43 cellular contexts compared by ENCODE assay signal in the genomic region with DNA sequence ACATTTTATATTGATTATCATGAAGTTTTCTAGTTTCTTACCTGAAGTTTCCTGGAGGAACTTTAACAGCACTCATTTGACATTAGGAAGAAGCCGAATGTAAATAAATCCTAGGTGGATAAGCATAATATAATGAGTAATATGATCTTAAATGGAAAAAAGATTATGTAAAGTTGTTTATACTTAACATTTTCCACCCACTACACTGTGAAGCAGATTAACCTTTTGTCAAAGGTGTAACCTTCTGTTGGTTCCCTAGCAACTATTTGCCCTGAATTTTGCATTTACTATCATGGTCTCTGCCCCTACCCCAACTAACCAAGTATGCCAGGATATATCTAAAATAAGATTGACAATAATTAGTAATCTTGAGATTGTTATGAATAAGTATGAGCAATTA. TPM values are rescaled to one million over a fixed set of nuclear protein-coding genes. Genes with fewer than 3 reads are reported as not detected.
"Had no signal": no experiment of that assay in that cellular context is flagged by ENCODE, and none has a peak within 500 bp of the region (broad histone marks: within the 10 kb centered on the region; RNA-seq: fewer than 3 reads in every experiment).

Gene UGT2A1, minus strand, starts transcription at position 101 of the 400 bp plus-strand sequence. CDS start 5,603 bp downstream, outside the sequence.

- H3K27ac Mint-ChIP-seq: activated naive CD4-positive, alpha-beta T cell treated with anti-CD3 and anti-CD28 coated beads for 36 hours; activated naive CD4-positive, alpha-beta T cell treated with anti-CD3 and anti-CD28 coated beads, Interleukin-2, amount 10 ng/mL, durations not matched to agents 7 days and 5 days; activated naive CD4-positive, alpha-beta T cell treated with anti-CD3 and anti-CD28 coated beads, Interleukin-2, amount 50 U/mL, for 24 hours; activated naive CD4-positive, alpha-beta T cell treated with anti-CD3 and anti-CD28 coated beads, Interleukin-2, amount 50 U/mL, for 72 hours; activated naive CD8-positive, alpha-beta T cell; activated naive CD8-positive, alpha-beta T cell treated with anti-CD3 and anti-CD28 coated beads for 36 hours; activated naive CD8-positive, alpha-beta T cell treated with anti-CD3 and anti-CD28 coated beads, Interleukin-2, amount 10 ng/mL, durations not matched to agents 7 days and 5 days; activated naive CD8-positive, alpha-beta T cell treated with anti-CD3 and anti-CD28 coated beads, Interleukin-2, amount 50 U/mL, for 24 hours; activated T-cell treated with anti-CD3 and anti-CD28 coated beads, Interleukin-2, amount 50 U/mL, for 24 hours; activated T-cell treated with anti-CD3 and anti-CD28 coated beads, Interleukin-2, amount 50 U/mL, for 72 hours; activated T-helper 1 cell treated with anti-CD3 and anti-CD28 coated beads, Interleukin-12 subunit alpha, Interleukin-12 subunit beta, Interleukin-2, Interleukin-4 antibody, amounts not matched to agents 30 ng/mL and 10 ng/mL and 1 ng/mL, durations not matched to agents 14 hours and 24 hours and 36 hours; activated T-helper 17 cell treated with anti-CD3 and anti-CD28 coated beads, Interleukin-2, amount 50 U/mL, for 72 hours; activated T-helper 2 cell treated with anti-CD3 and anti-CD28 coated beads, Interferon-gamma antibody, Interleukin-2, Interleukin-4, amounts not matched to agents 10 μg/mL and 5 μg/mL and 100 μg/mL, durations not matched to agents 14 hours and 24 hours and 36 hours; brain had no signal

- H3K4me3 ChIP-seq: adrenal gland, ascending aorta, body of pancreas, breast epithelium, cardiac muscle cell had no signal

- H3K36me3 ChIP-seq: adrenal gland, ascending aorta, brain microvascular endothelial cell, breast epithelium, cardiac muscle cell had no signal

- H3K9me3 Mint-ChIP-seq: activated naive CD4-positive, alpha-beta T cell treated with anti-CD3 and anti-CD28 coated beads for 36 hours; activated naive CD4-positive, alpha-beta T cell treated with anti-CD3 and anti-CD28 coated beads, Interleukin-2, amount 10 ng/mL, durations not matched to agents 7 days and 5 days; activated naive CD4-positive, alpha-beta T cell treated with anti-CD3 and anti-CD28 coated beads, Interleukin-2, amount 50 U/mL, for 24 hours; activated naive CD4-positive, alpha-beta T cell treated with anti-CD3 and anti-CD28 coated beads, Interleukin-2, amount 50 U/mL, for 72 hours; activated naive CD8-positive, alpha-beta T cell treated with anti-CD3 and anti-CD28 coated beads for 36 hours; activated naive CD8-positive, alpha-beta T cell treated with anti-CD3 and anti-CD28 coated beads, Interleukin-2, amount 10 ng/mL, durations not matched to agents 7 days and 5 days; activated naive CD8-positive, alpha-beta T cell treated with anti-CD3 and anti-CD28 coated beads, Interleukin-2, amount 50 U/mL, for 24 hours; activated T-cell treated with anti-CD3 and anti-CD28 coated beads, Interleukin-2, amount 50 U/mL, for 24 hours; activated T-cell treated with anti-CD3 and anti-CD28 coated beads, Interleukin-2, amount 50 U/mL, for 4 hours; activated T-cell treated with anti-CD3 and anti-CD28 coated beads, Interleukin-2, amount 50 U/mL, for 72 hours; activated T-helper 1 cell treated with anti-CD3 and anti-CD28 coated beads, Interleukin-12 subunit alpha, Interleukin-12 subunit beta, Interleukin-2, Interleukin-4 antibody, amounts not matched to agents 30 ng/mL and 10 ng/mL and 1 ng/mL, durations not matched to agents 14 hours and 24 hours and 36 hours; activated T-helper 17 cell treated with anti-CD3 and anti-CD28 coated beads, Interleukin-2, amount 50 U/mL, for 72 hours; activated T-helper 2 cell treated with anti-CD3 and anti-CD28 coated beads, Interferon-gamma antibody, Interleukin-2, Interleukin-4, amounts not matched to agents 10 μg/mL and 5 μg/mL and 100 μg/mL, durations not matched to agents 14 hours and 24 hours and 36 hours; brain had no signal

- H3K27me3 ChIP-seq: adrenal gland, ascending aorta, body of pancreas, brain microvascular endothelial cell, breast epithelium, cardiac muscle cell had no signal

- H3K4me1 Mint-ChIP-seq: activated naive CD4-positive, alpha-beta T cell treated with anti-CD3 and anti-CD28 coated beads, Interleukin-2, amount 10 ng/mL, durations not matched to agents 7 days and 5 days; activated naive CD4-positive, alpha-beta T cell treated with anti-CD3 and anti-CD28 coated beads, Interleukin-2, amount 50 U/mL, for 24 hours; activated naive CD8-positive, alpha-beta T cell treated with anti-CD3 and anti-CD28 coated beads for 36 hours; activated naive CD8-positive, alpha-beta T cell treated with anti-CD3 and anti-CD28 coated beads, Interleukin-2, amount 10 ng/mL, durations not matched to agents 7 days and 5 days; activated naive CD8-positive, alpha-beta T cell treated with anti-CD3 and anti-CD28 coated beads, Interleukin-2, amount 50 U/mL, for 24 hours; activated T-helper 17 cell treated with anti-CD3 and anti-CD28 coated beads, Interleukin-2, amount 50 U/mL, for 72 hours; central memory CD8-positive, alpha-beta T cell had no signal

- DNase-seq: activated effector memory CD4-positive, alpha-beta T cell treated with anti-CD3 and anti-CD28 coated beads, Interleukin-2, amount 50 U/mL, for 16 hours; activated effector memory CD4-positive, alpha-beta T cell treated with Interleukin-2 at 50 U/mL for 16 hours; activated gamma-delta T cell; activated gamma-delta T cell treated with Interleukin-2 at 50 U/mL for 16 hours; activated naive CD4-positive, alpha-beta T cell; activated naive CD4-positive, alpha-beta T cell treated with anti-CD3 and anti-CD28 coated beads for 36 hours; activated naive CD4-positive, alpha-beta T cell treated with anti-CD3 and anti-CD28 coated beads, Interleukin-2, amount 10 ng/mL, durations not matched to agents 7 days and 5 days; activated naive CD4-positive, alpha-beta T cell treated with anti-CD3 and anti-CD28 coated beads, Interleukin-2, amount 50 U/mL, for 16 hours; activated naive CD4-positive, alpha-beta T cell treated with Interleukin-2 at 50 U/mL for 16 hours; activated naive CD8-positive, alpha-beta T cell treated with anti-CD3 and anti-CD28 coated beads for 36 hours; activated naive CD8-positive, alpha-beta T cell treated with anti-CD3 and anti-CD28 coated beads, Interleukin-2, amount 10 ng/mL, durations not matched to agents 7 days and 5 days; activated naive CD8-positive, alpha-beta T cell treated with anti-CD3 and anti-CD28 coated beads, Interleukin-2, amount 50 U/mL, for 24 hours; activated T-cell treated with anti-CD3 and anti-CD28 coated beads, Interleukin-2, amount 50 U/mL, for 24 hours; activated T-cell treated with anti-CD3 and anti-CD28 coated beads, Interleukin-2, amount 50 U/mL, for 4 hours; activated T-cell treated with anti-CD3 and anti-CD28 coated beads, Interleukin-2, amount 50 U/mL, for 48 hours; activated T-cell treated with anti-CD3 and anti-CD28 coated beads, Interleukin-2, amount 50 U/mL, for 72 hours; adrenal gland; amniotic stem cell; amygdala; anterior cingulate cortex; aorta; body of pancreas; brain microvascular endothelial cell; caudate nucleus; central memory CD4-positive, alpha-beta T cell; cerebellar nuclear complex had no signal

- H3K4me1 ChIP-seq: adrenal gland, ascending aorta, body of pancreas, breast epithelium had no signal

- H3K36me3 Mint-ChIP-seq: activated naive CD4-positive, alpha-beta T cell treated with anti-CD3 and anti-CD28 coated beads, Interleukin-2, amount 10 ng/mL, durations not matched to agents 7 days and 5 days; activated naive CD4-positive, alpha-beta T cell treated with anti-CD3 and anti-CD28 coated beads, Interleukin-2, amount 50 U/mL, for 24 hours; activated naive CD4-positive, alpha-beta T cell treated with anti-CD3 and anti-CD28 coated beads, Interleukin-2, amount 50 U/mL, for 72 hours; activated naive CD8-positive, alpha-beta T cell; activated naive CD8-positive, alpha-beta T cell treated with anti-CD3 and anti-CD28 coated beads for 36 hours; activated naive CD8-positive, alpha-beta T cell treated with anti-CD3 and anti-CD28 coated beads, Interleukin-2, amount 10 ng/mL, durations not matched to agents 7 days and 5 days; brain had no signal

- H3K27me3 Mint-ChIP-seq: activated naive CD4-positive, alpha-beta T cell treated with anti-CD3 and anti-CD28 coated beads, Interleukin-2, amount 10 ng/mL, durations not matched to agents 7 days and 5 days; activated naive CD4-positive, alpha-beta T cell treated with anti-CD3 and anti-CD28 coated beads, Interleukin-2, amount 50 U/mL, for 24 hours; activated naive CD8-positive, alpha-beta T cell; activated naive CD8-positive, alpha-beta T cell treated with anti-CD3 and anti-CD28 coated beads for 36 hours; activated naive CD8-positive, alpha-beta T cell treated with anti-CD3 and anti-CD28 coated beads, Interleukin-2, amount 50 U/mL, for 24 hours; activated T-cell treated with anti-CD3 and anti-CD28 coated beads, Interleukin-2, amount 50 U/mL, for 24 hours; activated T-helper 17 cell treated with anti-CD3 and anti-CD28 coated beads, Interleukin-2, amount 50 U/mL, for 72 hours; central memory CD8-positive, alpha-beta T cell had no signal

- H3K4me3 Mint-ChIP-seq: activated naive CD4-positive, alpha-beta T cell treated with anti-CD3 and anti-CD28 coated beads for 36 hours; activated naive CD4-positive, alpha-beta T cell treated with anti-CD3 and anti-CD28 coated beads, Interleukin-2, amount 10 ng/mL, durations not matched to agents 7 days and 5 days; activated naive CD4-positive, alpha-beta T cell treated with anti-CD3 and anti-CD28 coated beads, Interleukin-2, amount 50 U/mL, for 24 hours; activated naive CD8-positive, alpha-beta T cell; activated naive CD8-positive, alpha-beta T cell treated with anti-CD3 and anti-CD28 coated beads for 36 hours; activated naive CD8-positive, alpha-beta T cell treated with anti-CD3 and anti-CD28 coated beads, Interleukin-2, amount 10 ng/mL, durations not matched to agents 7 days and 5 days; activated naive CD8-positive, alpha-beta T cell treated with anti-CD3 and anti-CD28 coated beads, Interleukin-2, amount 50 U/mL, for 24 hours; activated T-cell treated with anti-CD3 and anti-CD28 coated beads, Interleukin-2, amount 50 U/mL, for 24 hours; activated T-cell treated with anti-CD3 and anti-CD28 coated beads, Interleukin-2, amount 50 U/mL, for 4 hours; activated T-cell treated with anti-CD3 and anti-CD28 coated beads, Interleukin-2, amount 50 U/mL, for 72 hours; activated T-helper 1 cell treated with anti-CD3 and anti-CD28 coated beads, Interleukin-12 subunit alpha, Interleukin-12 subunit beta, Interleukin-2, Interleukin-4 antibody, amounts not matched to agents 30 ng/mL and 10 ng/mL and 1 ng/mL, durations not matched to agents 14 hours and 24 hours and 36 hours; activated T-helper 17 cell treated with anti-CD3 and anti-CD28 coated beads, Interleukin-2, amount 50 U/mL, for 72 hours; brain; central memory CD8-positive, alpha-beta T cell had no signal

- H3K27ac ChIP-seq: adrenal gland, ascending aorta, body of pancreas, brain microvascular endothelial cell, breast epithelium, cardiac muscle cell had no signal

- H3K9me3 ChIP-seq: adrenal gland, ascending aorta, body of pancreas, breast epithelium had no signal

RNA-seq across cellular contexts. Expression of gene UGT2A1, which starts in this region (rescaled TPM):
- total RNA-seq: activated naive CD4-positive, alpha-beta T cell treated with anti-CD3 and anti-CD28 coated beads for 36 hours; activated naive CD4-positive, alpha-beta T cell treated with anti-CD3 and anti-CD28 coated beads, Interleukin-2, amount 50 U/mL, for 72 hours; activated naive CD8-positive, alpha-beta T cell treated with anti-CD3 and anti-CD28 coated beads for 36 hours; activated naive CD8-positive, alpha-beta T cell treated with anti-CD3 and anti-CD28 coated beads, Interleukin-2, amount 10 ng/mL, durations not matched to agents 7 days and 5 days; activated T-cell treated with anti-CD3 and anti-CD28 coated beads, Interleukin-2, amount 50 U/mL, for 4 hours; activated T-cell treated with anti-CD3 and anti-CD28 coated beads, Interleukin-2, amount 50 U/mL, for 72 hours; activated T-helper 1 cell treated with anti-CD3 and anti-CD28 coated beads, Interleukin-12 subunit alpha, Interleukin-12 subunit beta, Interleukin-2, Interleukin-4 antibody, amounts not matched to agents 30 ng/mL and 10 ng/mL and 1 ng/mL, durations not matched to agents 14 hours and 24 hours and 36 hours; activated T-helper 17 cell treated with anti-CD3 and anti-CD28 coated beads, Interleukin-2, amount 50 U/mL, for 72 hours; activated T-helper 2 cell treated with anti-CD3 and anti-CD28 coated beads, Interferon-gamma antibody, Interleukin-2, Interleukin-4, amounts not matched to agents 10 μg/mL and 5 μg/mL and 100 μg/mL, durations not matched to agents 14 hours and 24 hours and 36 hours; adrenal gland; aorta; ascending aorta; astrocyte; body of pancreas; breast epithelium; bronchial epithelial cell; cardiac muscle cell; cardiac septum; cerebellum; chondrocyte had no signal
- polyA plus RNA-seq: adipose tissue, adrenal gland, aorta, cardiac muscle cell had no signal
